In the genomic region with DNA sequence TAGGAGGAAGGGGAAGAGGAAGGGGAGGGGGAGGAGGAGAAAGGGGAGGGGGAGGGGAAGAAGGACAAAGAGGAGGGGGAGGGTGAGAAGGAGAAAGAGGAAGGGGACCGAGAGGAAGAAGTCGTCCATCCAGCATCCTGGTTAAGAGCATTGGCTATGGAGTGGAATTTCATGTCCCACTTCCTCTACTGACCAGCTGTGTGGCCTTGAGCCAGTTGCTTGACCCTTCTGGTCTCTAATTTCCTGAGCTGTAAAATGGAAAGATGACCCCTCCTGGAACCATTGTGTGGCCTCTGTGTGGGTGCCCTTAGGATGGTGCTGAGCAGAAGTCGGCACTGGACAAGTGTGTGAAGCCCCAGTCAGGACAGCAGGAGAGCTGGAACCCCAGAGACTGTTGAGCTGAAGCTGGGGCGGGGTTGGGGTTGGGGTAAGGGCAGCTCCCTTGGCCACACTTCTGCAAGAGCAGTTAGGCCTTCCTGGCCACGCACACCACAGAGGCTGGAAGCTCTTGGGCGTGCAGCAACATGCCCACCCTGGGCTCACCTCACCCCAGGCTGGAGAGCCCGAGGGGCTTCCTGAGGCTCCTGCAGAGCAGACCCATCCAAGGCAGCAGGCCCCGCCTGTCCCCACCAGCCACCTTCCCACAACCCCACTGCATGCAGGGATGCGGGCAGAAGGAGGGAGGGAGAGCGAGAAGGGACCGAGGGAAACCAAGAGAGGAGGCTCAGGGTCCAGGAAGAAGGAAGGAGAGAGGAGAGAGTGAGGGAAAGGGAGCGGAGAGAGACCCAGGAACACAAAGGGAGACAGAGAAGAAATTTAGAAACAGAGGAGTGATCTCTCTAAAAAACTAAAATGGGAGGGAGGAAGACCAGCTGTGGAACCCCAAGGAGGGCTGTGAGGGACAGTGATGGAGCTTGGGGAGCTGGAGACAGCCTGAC, we compare ENCODE assay signal across 11 cellular contexts. TPM values are rescaled to one million over a fixed set of nuclear protein-coding genes. Genes with fewer than 3 reads are reported as not detected.
DNase-seq lines count a peak whose midpoint lies in the region; ATAC-seq and TF ChIP-seq lines count a peak whose summit lies in the region.
"Had no signal": no experiment of that assay in that cellular context is flagged by ENCODE, and none has a peak within 500 bp of the region (broad histone marks: within the 10 kb centered on the region; RNA-seq: fewer than 3 reads in every experiment).

No MANE protein-coding gene starts in this region.

- no peak for TF ChIP-seq CTCF in esophagus muscularis mucosa (IDR thresholded peaks at IDR 0.05)

- peaks cover 0 to 6% (median 2%) of the 10 kb centered on the region in 4 donors for H3K9me3 ChIP-seq in esophagus muscularis mucosa

- intact Hi-C loops in esophagus muscularis mucosa (cut with DNase I) (no loop called here), sciatic nerve (cut with DNase I) (no loop called here)

- no peak for ATAC-seq in sciatic nerve

- H3K36me3 ChIP-seq in esophagus muscularis mucosa = no peaks in the 10 kb centered on the region

- H3K4me3 ChIP-seq in esophagus muscularis mucosa = no peak overlapping the region
- H3K4me3 ChIP-seq: dorsolateral prefrontal cortex had no signal

- peaks cover 13 to 40% (median 25%) of the 10 kb centered on the region in 4 donors for H3K4me1 ChIP-seq in esophagus muscularis mucosa

- H3K27me3 ChIP-seq in esophagus muscularis mucosa = no peaks in the 10 kb centered on the region
- H3K27me3 ChIP-seq: dorsolateral prefrontal cortex had no signal

- DNase-seq in NCI-H146 (lab: John Stamatoyannopoulos, UW) (peak; percentile 27), NCI-H146 treated with DMSO at 0.1 percent for 48 hours (lab: John Stamatoyannopoulos, UW; ENCODE audit: unreplicated experiment) (no peak), MV-4-11 (lab: John Stamatoyannopoulos, UW) (peak; percentile 47), esophagus muscularis mucosa (ENCODE audit: extremely low spot score) (no peak), sciatic nerve (ENCODE audit: low spot score) (peak; percentile 36), NCI-H1048 (lab: John Stamatoyannopoulos, UW) (no peak), NCI-H446 treated with DMSO at 0.1 percent for 48 hours (lab: John Stamatoyannopoulos, UW) (no peak)
- no peak for DNase-seq in activated naive CD4-positive, alpha-beta T cell treated with Interleukin-2 at 50 U/mL for 16 hours
- DNase-seq: midbrain had no signal

- no peak for TF ChIP-seq POLR2A in esophagus muscularis mucosa (IDR thresholded peaks at IDR 0.05; ENCODE audit: low read depth)

- H3K27ac ChIP-seq in esophagus muscularis mucosa (replicated peaks in 1 of 4) = peak overlapping the region; percentile 11 to 34 (median 32)
- H3K27ac ChIP-seq: dorsolateral prefrontal cortex had no signal

- WGBS in esophagus muscularis mucosa = 66% methylated on average over 11 of the region's 12 CpGs

- TF ChIP-seq EP300 in esophagus muscularis mucosa (IDR thresholded peaks at IDR 0.05) = no peak

RNA-seq across cellular contexts. Expression of gene ADRA2B, which starts 16.2 kb away (rescaled TPM):
- 1 to 10 TPM; 2.1 to 6.0 (median 4.0) TPM for total RNA-seq in esophagus muscularis mucosa
- total RNA-seq in sciatic nerve = 3.2 TPM
- total RNA-seq: A172 had no signal

RNA-seq across cellular contexts. Expression of gene ASTL, which starts 38.2 kb away (rescaled TPM):
- total RNA-seq in esophagus muscularis mucosa = not detected
- total RNA-seq in sciatic nerve = 0.31 TPM
- total RNA-seq: A172 had no signal

RNA-seq across cellular contexts. Expression of gene DUSP2, which starts 45.1 kb away (rescaled TPM):
- total RNA-seq in esophagus muscularis mucosa (1 to 10 TPM; 1.1 to 5.5 (median 1.7) TPM), sciatic nerve (7.3 TPM)

Comparison
In these comparisons a context has a peak if more than half of its experiments do, and no peak if none do; other contexts are left out.
1. DNase-seq: peak in NCI-H146 (single experiment), MV-4-11 (single experiment) and sciatic nerve (single experiment); none in NCI-H146 treated with DMSO at 0.1 percent for 48 hours (single experiment), esophagus muscularis mucosa (single experiment), activated naive CD4-positive, alpha-beta T cell treated with Interleukin-2 at 50 U/mL for 16 hours (single experiment), NCI-H1048 (single experiment) and NCI-H446 treated with DMSO at 0.1 percent for 48 hours (single experiment).